In the genomic region with DNA sequence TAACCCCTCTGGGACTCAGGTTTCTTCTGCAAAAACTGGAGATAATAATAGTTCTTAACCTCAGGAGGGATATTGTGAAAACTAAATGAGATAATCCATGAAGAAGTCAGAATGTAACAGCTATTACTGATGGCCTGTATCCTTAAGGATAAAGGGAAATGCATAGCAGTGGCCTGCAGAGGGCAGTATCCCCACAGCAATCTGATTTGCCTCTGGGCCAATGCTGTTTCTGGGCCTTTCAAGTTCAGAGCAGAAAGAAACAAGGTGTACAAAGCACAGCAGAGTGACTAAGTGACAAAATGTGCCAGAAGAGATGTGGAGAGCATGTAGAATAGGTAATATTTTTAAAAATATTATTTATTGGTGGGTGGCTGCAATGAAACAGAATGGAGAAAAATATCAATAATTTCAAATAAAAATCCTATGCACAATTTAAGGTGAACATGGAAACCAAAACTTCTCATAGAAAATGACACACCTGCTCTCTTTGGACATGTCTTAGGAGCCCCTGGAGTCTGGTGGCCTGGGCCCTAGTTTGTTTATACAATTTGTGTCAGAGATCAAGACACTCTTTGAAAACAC, we compare ENCODE assay signal across 8 cellular contexts.
DNase-seq lines count a peak whose midpoint lies in the region; ATAC-seq and TF ChIP-seq lines count a peak whose summit lies in the region.

No MANE protein-coding gene starts in this region.

- intact Hi-C loops in dorsolateral prefrontal cortex (cut with DNase I) (loop anchor here (2.0 to 5.0 kb wide), 3 partner anchors 716 to 802 kb away; partner anchors contain the start of gene NUAK1 (in 1 of the 2)), lower lobe of right lung (cut with DNase I) (loop anchor here (5.0 kb wide), 1 partner anchor 717 kb away; the partner anchor contains the start of gene NUAK1)

- H3K4me3 ChIP-seq in DND-41 (ENCODE audit: low read depth in 1 of 2, low read length in 2 of 2) (no peak overlapping the region), dorsolateral prefrontal cortex (no peak overlapping the region), lower lobe of right lung (no peak overlapping the region)

- H3K9ac ChIP-seq in DND-41 (ENCODE audit: low read depth, low read length): no peak overlapping the region

- no peak overlapping the region for H2AFZ ChIP-seq in DND-41 (ENCODE audit: low read depth, low read length)

- H3K4me2 ChIP-seq in DND-41 (ENCODE audit: insufficient read depth, low read length): no peak overlapping the region

- no peaks in the 10 kb centered on the region for H3K79me2 ChIP-seq in DND-41 (ENCODE audit: insufficient read depth, low read length)

- H3K36me3 ChIP-seq in DND-41 (ENCODE audit: insufficient read depth, low read length): no peaks in the 10 kb centered on the region
- H3K36me3 ChIP-seq in lower lobe of right lung: no peaks in the 10 kb centered on the region

- peak; percentile 92 for ATAC-seq in DND-41 (ENCODE audit: insufficient read depth, low read depth)
- ATAC-seq in HG03175 (IDR thresholded peaks at IDR 0.05; ENCODE audit: unreplicated experiment): peak; percentile 75
- peak; percentile 88 for ATAC-seq in lower lobe of right lung
- no peak for ATAC-seq in GM21528 (IDR thresholded peaks at IDR 0.05; ENCODE audit: low FRiP score, unreplicated experiment)

- peak; percentile 72 for DNase-seq in DND-41
- peak; percentile 4 for DNase-seq in NCI-H524 treated with DMSO at 0.1 percent for 48 hours (lab: John Stamatoyannopoulos, UW)
- peak; percentile 43 to 48 for DNase-seq in activated CD4-positive, alpha-beta T cell treated with anti-CD3 and anti-CD28 coated beads, Interleukin-2, amount 50 U/mL, for 4 hours
- DNase-seq in dorsolateral prefrontal cortex: peak; percentile 53 to 89 (median 77)
- peak; percentile 58 for DNase-seq in lower lobe of right lung
- peak; percentile 4 for DNase-seq in stimulated activated CD8-positive, alpha-beta memory T cell treated with anti-CD3 and anti-CD28 coated beads, Interleukin-12 subunit alpha, Interleukin-12 subunit beta, amount 100 ng/mL, for 4 hours (ENCODE audit: low read depth)

- H3K27me3 ChIP-seq in DND-41 (ENCODE audit: insufficient read depth, low read length, poor library complexity) (no peaks in the 10 kb centered on the region), dorsolateral prefrontal cortex (no peaks in the 10 kb centered on the region), lower lobe of right lung (ENCODE audit: low read depth) (no peaks in the 10 kb centered on the region)

- H3K9me3 ChIP-seq in DND-41 (ENCODE audit: insufficient read depth, low read length, severe bottlenecking) (no peaks in the 10 kb centered on the region), lower lobe of right lung (no peaks in the 10 kb centered on the region)

- no peaks in the 10 kb centered on the region for H4K20me1 ChIP-seq in DND-41 (ENCODE audit: insufficient read depth, low read length)

- no peaks in the 10 kb centered on the region for H3K4me1 ChIP-seq in DND-41 (ENCODE audit: insufficient read depth, low read length)
- H3K4me1 ChIP-seq in lower lobe of right lung: peaks cover 4% of the 10 kb centered on the region

- no peak overlapping the region for H3K27ac ChIP-seq in DND-41 (ENCODE audit: low read length)
- H3K27ac ChIP-seq in dorsolateral prefrontal cortex: no peak overlapping the region
- no peak overlapping the region for H3K27ac ChIP-seq in lower lobe of right lung

- peak; percentile 94 for TF ChIP-seq CTCF in DND-41 (IDR thresholded peaks at IDR 0.05; ENCODE audit: borderline replicate concordance, extremely low read depth, low read length, poor library complexity, severe bottlenecking)
- TF ChIP-seq CTCF in dorsolateral prefrontal cortex (IDR thresholded peaks at IDR 0.05 in 54 of 56, conservative IDR thresholded peaks at IDR 0.05 in 2 of 56; ENCODE audit: low read depth in 1 of 56, partially characterized antibody in 56 of 56): peak; percentile 79 to 99 (median 93)
- TF ChIP-seq CTCF in lower lobe of right lung (IDR thresholded peaks at IDR 0.05): peak; percentile 92

Comparison
In these comparisons a context has a peak if more than half of its experiments do, and no peak if none do; other contexts are left out.
1. DNase-seq: peak in every context shown above with its lines; median percentile 77 in dorsolateral prefrontal cortex; 72 in DND-41; 58 in lower lobe of right lung; 46 in activated CD4-positive, alpha-beta T cell treated with anti-CD3 and anti-CD28 coated beads, Interleukin-2, amount 50 U/mL, for 4 hours; 4 in NCI-H524 treated with DMSO at 0.1 percent for 48 hours; 4 in stimulated activated CD8-positive, alpha-beta memory T cell treated with anti-CD3 and anti-CD28 coated beads, Interleukin-12 subunit alpha, Interleukin-12 subunit beta, amount 100 ng/mL, for 4 hours.